22 cellular contexts compared by ENCODE assay signal in the genomic region with DNA sequence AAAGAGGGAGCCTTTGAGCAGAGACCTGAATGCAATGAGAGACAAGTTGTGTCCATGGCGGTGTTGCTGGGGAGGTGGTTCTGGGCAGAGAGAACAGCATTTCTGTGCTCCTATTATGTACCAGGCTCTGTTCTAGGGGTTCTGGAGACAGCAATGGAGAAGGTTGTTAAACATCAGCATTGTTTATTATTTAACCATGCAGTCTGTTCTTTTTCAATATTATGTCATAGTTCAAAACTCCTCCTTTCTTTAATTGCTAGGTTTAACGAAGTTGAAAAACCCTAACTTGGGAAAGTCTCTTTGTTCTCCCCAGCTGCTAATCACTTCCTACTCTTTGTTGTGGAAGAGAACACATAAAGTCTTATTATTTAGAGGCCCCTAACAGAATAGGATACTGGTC.
"Had no signal": no experiment of that assay in that cellular context is flagged by ENCODE, and none has a peak within 500 bp of the region (broad histone marks: within the 10 kb centered on the region; RNA-seq: fewer than 3 reads in every experiment).

No MANE protein-coding gene starts in this region.

- DNase-seq: activated B cell treated with CpG ODN at 0.5 μM for 24 hours; activated CD4-positive, alpha-beta T cell treated with anti-CD3 and anti-CD28 coated beads for 36 hours; activated CD4-positive, alpha-beta T cell treated with anti-CD3 and anti-CD28 coated beads, Interleukin-2, amount 50 U/mL, for 48 hours; activated CD8-positive, alpha-beta memory T cell treated with anti-CD3 and anti-CD28 coated beads, Interleukin-2, amount 50 U/mL, for 48 hours; activated effector memory CD4-positive, alpha-beta T cell treated with Interleukin-2 at 50 U/mL for 16 hours; activated naive CD4-positive, alpha-beta T cell treated with anti-CD3 and anti-CD28 coated beads for 36 hours; activated naive CD8-positive, alpha-beta T cell treated with anti-CD3 and anti-CD28 coated beads, Interleukin-2, amount 10 ng/mL, durations not matched to agents 7 days and 5 days; activated T-cell treated with anti-CD3 and anti-CD28 coated beads, Interleukin-2, amount 50 U/mL, for 72 hours; amniotic stem cell; heart left ventricle; lower lobe of right lung; natural killer cell; psoas muscle; right cardiac atrium; stimulated activated CD4-positive, alpha-beta T cell treated with anti-CD3 and anti-CD28 coated beads, Interleukin-1b, Interleukin-23, amount 100 ng/mL, for 48 hours; stomach; testis had no signal

- H3K36me3 ChIP-seq: cardiac muscle cell, heart left ventricle, lower lobe of right lung, stomach had no signal

- H3K9me3 ChIP-seq: testis had no signal

- ATAC-seq: activated CD4-positive, alpha-beta T cell treated with anti-CD3 and anti-CD28 coated beads for 36 hours; activated T-cell treated with anti-CD3 and anti-CD28 coated beads, Interleukin-2, amount 50 U/mL, for 72 hours; heart left ventricle; left lobe of liver; natural killer cell; right cardiac atrium; stimulated activated memory B cell treated with anti-CD40 and anti-IgM and Interleukin-4, amounts not matched to agents 10 μg/mL and 1 μg/mL and 100 μg/mL, for 72 hours had no signal

- H3K27me3 ChIP-seq: cardiac muscle cell, stomach, testis had no signal

- H3K4me3 ChIP-seq: cardiac muscle cell, heart left ventricle, lower lobe of right lung, psoas muscle, skin epidermis, stomach, testis had no signal

- H3K4me1 ChIP-seq: psoas muscle, testis had no signal

- H3K27ac ChIP-seq: cardiac muscle cell, psoas muscle, skin epidermis, testis had no signal

- FAIRE-seq: keratinocyte had no signal
